ENCODE assay signal across 22 cellular contexts in genomic region chr1:40634901-40635655, GRCh38. TPM values are rescaled to one million over a fixed set of nuclear protein-coding genes. Genes with fewer than 3 reads are reported as not detected.
DNase-seq lines count a peak whose midpoint lies in the region; ATAC-seq and TF ChIP-seq lines count a peak whose summit lies in the region.
"Had no signal": no experiment of that assay in that cellular context is flagged by ENCODE, and none has a peak within 500 bp of the region (broad histone marks: within the 10 kb centered on the region; RNA-seq: fewer than 3 reads in every experiment).

No MANE protein-coding gene starts in this region.

- H3K9me3 Mint-ChIP-seq in activated naive CD8-positive, alpha-beta T cell (ENCODE audit: low read depth) = no peaks in the 10 kb centered on the region
- H3K9me3 Mint-ChIP-seq in activated naive CD8-positive, alpha-beta T cell treated with anti-CD3 and anti-CD28 coated beads, Interleukin-2, amount 50 U/mL, for 24 hours = no peaks in the 10 kb centered on the region
- peaks cover 2% of the 10 kb centered on the region for H3K9me3 Mint-ChIP-seq in activated naive CD8-positive, alpha-beta T cell treated with anti-CD3 and anti-CD28 coated beads for 36 hours
- H3K9me3 Mint-ChIP-seq: activated CD4-positive, alpha-beta memory T cell treated with anti-CD3 and anti-CD28 coated beads for 36 hours; mesothelial cell of epicardium; natural killer cell; WTC11 had no signal

- no peak for DNase-seq in activated naive CD8-positive, alpha-beta T cell treated with anti-CD3 and anti-CD28 coated beads, Interleukin-2, amount 50 U/mL, for 24 hours
- DNase-seq in activated naive CD8-positive, alpha-beta T cell treated with anti-CD3 and anti-CD28 coated beads for 36 hours = no peak
- DNase-seq in fibroblast of pulmonary artery (ENCODE audit: low read depth) (peak; percentile 18), epidermal melanocyte (ENCODE audit: insufficient read length, low spot score) (no peak), NCI-H2029 (lab: John Stamatoyannopoulos, UW) (no peak)
- DNase-seq: activated CD4-positive, alpha-beta memory T cell treated with anti-CD3 and anti-CD28 coated beads for 36 hours; Calu3; effector memory CD4-positive, alpha-beta T cell; glutamatergic neuron; GOT3; natural killer cell; NCI-H510A; stimulated activated CD4-positive, alpha-beta T cell treated with anti-CD3 and anti-CD28 coated beads, Interleukin-4, amount 100 ng/mL, for 4 hours; stimulated activated naive CD8-positive, alpha-beta T cell treated with anti-CD3 and anti-CD28 coated beads, Interleukin-15, Interleukin-2, amounts not matched to agents 100 U/mL and 50 U/mL, for 24 hours; thyroid gland had no signal

- H3K27ac Mint-ChIP-seq in activated naive CD8-positive, alpha-beta T cell = peak overlapping the region; percentile 61
- no peak overlapping the region for H3K27ac Mint-ChIP-seq in activated naive CD8-positive, alpha-beta T cell treated with anti-CD3 and anti-CD28 coated beads, Interleukin-2, amount 50 U/mL, for 24 hours
- H3K27ac Mint-ChIP-seq in activated naive CD8-positive, alpha-beta T cell treated with anti-CD3 and anti-CD28 coated beads for 36 hours = peak overlapping the region; percentile 35
- H3K27ac Mint-ChIP-seq: activated CD4-positive, alpha-beta memory T cell treated with anti-CD3 and anti-CD28 coated beads for 36 hours; mesothelial cell of epicardium; natural killer cell; WTC11 had no signal

- H3K4me3 Mint-ChIP-seq in activated naive CD8-positive, alpha-beta T cell = no peak overlapping the region
- H3K4me3 Mint-ChIP-seq in activated naive CD8-positive, alpha-beta T cell treated with anti-CD3 and anti-CD28 coated beads, Interleukin-2, amount 50 U/mL, for 24 hours = no peak overlapping the region
- H3K4me3 Mint-ChIP-seq in activated naive CD8-positive, alpha-beta T cell treated with anti-CD3 and anti-CD28 coated beads for 36 hours = no peak overlapping the region
- H3K4me3 Mint-ChIP-seq: activated CD4-positive, alpha-beta memory T cell treated with anti-CD3 and anti-CD28 coated beads for 36 hours; mesothelial cell of epicardium; natural killer cell; WTC11 had no signal

- no peaks in the 10 kb centered on the region for H3K36me3 Mint-ChIP-seq in activated naive CD8-positive, alpha-beta T cell
- peaks cover 1% of the 10 kb centered on the region for H3K36me3 Mint-ChIP-seq in activated naive CD8-positive, alpha-beta T cell treated with anti-CD3 and anti-CD28 coated beads, Interleukin-2, amount 50 U/mL, for 24 hours (ENCODE audit: low read depth)
- no peaks in the 10 kb centered on the region for H3K36me3 Mint-ChIP-seq in activated naive CD8-positive, alpha-beta T cell treated with anti-CD3 and anti-CD28 coated beads for 36 hours
- H3K36me3 Mint-ChIP-seq: activated CD4-positive, alpha-beta memory T cell treated with anti-CD3 and anti-CD28 coated beads for 36 hours; natural killer cell; WTC11 had no signal

- TF ChIP-seq CTCF in fibroblast of pulmonary artery (IDR thresholded peaks at IDR 0.05; ENCODE audit: low read length, missing control alignments) = no peak

- no peak overlapping the region for H3K4me3 ChIP-seq in fibroblast of pulmonary artery (replicated peaks; ENCODE audit: low read depth, low read length)
- H3K4me3 ChIP-seq: A549, Peyer's patch, thyroid gland had no signal

- H3K27me3 Mint-ChIP-seq in activated naive CD8-positive, alpha-beta T cell = no peaks in the 10 kb centered on the region
- no peaks in the 10 kb centered on the region for H3K27me3 Mint-ChIP-seq in activated naive CD8-positive, alpha-beta T cell treated with anti-CD3 and anti-CD28 coated beads, Interleukin-2, amount 50 U/mL, for 24 hours
- H3K27me3 Mint-ChIP-seq in activated naive CD8-positive, alpha-beta T cell treated with anti-CD3 and anti-CD28 coated beads for 36 hours = no peaks in the 10 kb centered on the region
- H3K27me3 Mint-ChIP-seq: activated CD4-positive, alpha-beta memory T cell treated with anti-CD3 and anti-CD28 coated beads for 36 hours had no signal

- ATAC-seq in activated naive CD8-positive, alpha-beta T cell treated with anti-CD3 and anti-CD28 coated beads, Interleukin-2, amount 50 U/mL, for 24 hours = no peak
- no peak for ATAC-seq in HG03025 (IDR thresholded peaks at IDR 0.05; ENCODE audit: low FRiP score, unreplicated experiment)
- no peak for ATAC-seq in HG02610 (IDR thresholded peaks at IDR 0.05; ENCODE audit: unreplicated experiment)
- ATAC-seq: A549; natural killer cell; stimulated activated naive CD8-positive, alpha-beta T cell treated with anti-CD3 and anti-CD28 coated beads, Interleukin-15, Interleukin-2, amounts not matched to agents 100 U/mL and 50 U/mL, for 24 hours; WTC11 had no signal

- peaks cover 25% of the 10 kb centered on the region for H3K4me1 Mint-ChIP-seq in activated naive CD8-positive, alpha-beta T cell (ENCODE audit: low read depth)
- H3K4me1 Mint-ChIP-seq in activated naive CD8-positive, alpha-beta T cell treated with anti-CD3 and anti-CD28 coated beads, Interleukin-2, amount 50 U/mL, for 24 hours = peaks cover 28% of the 10 kb centered on the region
- peaks cover 27% of the 10 kb centered on the region for H3K4me1 Mint-ChIP-seq in activated naive CD8-positive, alpha-beta T cell treated with anti-CD3 and anti-CD28 coated beads for 36 hours
- H3K4me1 Mint-ChIP-seq: WTC11 had no signal

RNA-seq across cellular contexts. Expression of gene RIMS3, which starts 30.4 kb away (rescaled TPM):
- 1 to 10 TPM; 1.1 to 1.9 TPM for total RNA-seq in activated naive CD8-positive, alpha-beta T cell treated with anti-CD3 and anti-CD28 coated beads for 36 hours

RNA-seq across cellular contexts. Expression of gene NFYC, which starts 56.4 kb away (rescaled TPM):
- total RNA-seq in activated naive CD8-positive, alpha-beta T cell treated with anti-CD3 and anti-CD28 coated beads for 36 hours = 10 to 100 TPM; 58.2 to 59.0 TPM
